ENCODE assay signal across 1 cellular context in genomic region chrX:108091878-108092291, GRCh38.
TF ChIP-seq lines count a peak whose summit lies in the region.

No MANE protein-coding gene starts in this region.

TF ChIP-seq in H1, 55 proteins besides CTCF, POLR2A, EP300 and RAD21:
- no peak for TF ChIP-seq MAFK (IDR thresholded peaks at IDR 0.05; ENCODE audit: low read depth, low read length)
- no peak for TF ChIP-seq POU5F1 (IDR thresholded peaks at IDR 0.05; ENCODE audit: low read depth, low read length)
- no peak for TF ChIP-seq BACH1 (IDR thresholded peaks at IDR 0.05; ENCODE audit: low read length)
- TF ChIP-seq EGR1 (IDR thresholded peaks at IDR 0.05; ENCODE audit: borderline replicate concordance, low read depth, low read length) = no peak
- TF ChIP-seq GTF2F1 (IDR thresholded peaks at IDR 0.05; ENCODE audit: borderline replicate concordance, low read depth, low read length) = no peak
- no peak for TF ChIP-seq MAX (IDR thresholded peaks at IDR 0.05)
- TF ChIP-seq TAF1 (IDR thresholded peaks at IDR 0.05; ENCODE audit: low read depth, low read length) = no peak
- no peak for TF ChIP-seq CHD2 (IDR thresholded peaks at IDR 0.05; ENCODE audit: low read length)
- TF ChIP-seq ATF2 (IDR thresholded peaks at IDR 0.05; ENCODE audit: low read length) = no peak
